ENCODE assay signal across 2 cellular contexts in the genomic region with DNA sequence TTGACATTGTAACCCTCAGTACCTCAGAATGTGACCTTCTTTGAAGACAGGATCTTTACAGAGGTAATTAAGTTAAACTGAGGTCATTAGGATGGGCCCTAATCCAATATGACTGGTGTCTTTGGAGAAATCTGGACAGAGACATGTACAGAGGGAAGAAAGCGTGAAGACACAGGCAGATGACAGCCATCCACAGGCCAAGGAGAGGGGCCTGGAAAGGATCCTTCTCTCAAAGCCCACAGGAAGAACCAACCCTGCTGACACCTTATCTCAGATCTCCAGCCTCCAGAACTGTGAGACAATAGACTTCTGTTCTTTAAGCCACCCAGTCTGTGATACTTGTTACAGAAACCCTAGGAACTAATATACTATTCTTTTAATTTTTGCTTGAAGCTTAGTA.
TF ChIP-seq lines count a peak whose summit lies in the region.

No MANE protein-coding gene starts in this region.

TF ChIP-seq in K562, 482 proteins besides CTCF, POLR2A, EP300 and RAD21 (continued from another document):
- TF ChIP-seq PRDM10 (IDR thresholded peaks at IDR 0.05; ENCODE audit: partially characterized antibody), result no peak
- TF ChIP-seq ZNF695 (CRISPR knock-in tag; IDR thresholded peaks at IDR 0.05), result no peak
TF ChIP-seq in K562: peak in this region for 2.

TF ChIP-seq in WTC11, 78 proteins besides CTCF, POLR2A, EP300 and RAD21 (continued from another document):
- no peak for TF ChIP-seq AR (CRISPR knock-in tag; IDR thresholded peaks at IDR 0.05)
- no peak for TF ChIP-seq JAZF1 (CRISPR knock-in tag; IDR thresholded peaks at IDR 0.05)
- TF ChIP-seq, protein P1, sequence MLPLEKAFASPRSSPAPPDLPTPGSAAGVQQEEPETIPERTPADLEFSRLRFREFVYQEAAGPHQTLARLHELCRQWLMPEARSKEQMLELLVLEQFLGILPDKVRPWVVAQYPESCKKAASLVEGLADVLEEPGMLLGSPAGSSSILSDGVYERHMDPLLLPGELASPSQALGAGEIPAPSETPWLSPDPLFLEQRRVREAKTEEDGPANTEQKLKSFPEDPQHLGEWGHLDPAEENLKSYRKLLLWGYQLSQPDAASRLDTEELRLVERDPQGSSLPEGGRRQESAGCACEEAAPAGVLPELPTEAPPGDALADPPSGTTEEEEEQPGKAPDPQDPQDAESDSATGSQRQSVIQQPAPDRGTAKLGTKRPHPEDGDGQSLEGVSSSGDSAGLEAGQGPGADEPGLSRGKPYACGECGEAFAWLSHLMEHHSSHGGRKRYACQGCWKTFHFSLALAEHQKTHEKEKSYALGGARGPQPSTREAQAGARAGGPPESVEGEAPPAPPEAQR (CRISPR knock-in tag; IDR thresholded peaks at IDR 0.05), result no peak
- no peak for TF ChIP-seq FOXP4 (CRISPR knock-in tag; IDR thresholded peaks at IDR 0.05)
- TF ChIP-seq, protein P2, sequence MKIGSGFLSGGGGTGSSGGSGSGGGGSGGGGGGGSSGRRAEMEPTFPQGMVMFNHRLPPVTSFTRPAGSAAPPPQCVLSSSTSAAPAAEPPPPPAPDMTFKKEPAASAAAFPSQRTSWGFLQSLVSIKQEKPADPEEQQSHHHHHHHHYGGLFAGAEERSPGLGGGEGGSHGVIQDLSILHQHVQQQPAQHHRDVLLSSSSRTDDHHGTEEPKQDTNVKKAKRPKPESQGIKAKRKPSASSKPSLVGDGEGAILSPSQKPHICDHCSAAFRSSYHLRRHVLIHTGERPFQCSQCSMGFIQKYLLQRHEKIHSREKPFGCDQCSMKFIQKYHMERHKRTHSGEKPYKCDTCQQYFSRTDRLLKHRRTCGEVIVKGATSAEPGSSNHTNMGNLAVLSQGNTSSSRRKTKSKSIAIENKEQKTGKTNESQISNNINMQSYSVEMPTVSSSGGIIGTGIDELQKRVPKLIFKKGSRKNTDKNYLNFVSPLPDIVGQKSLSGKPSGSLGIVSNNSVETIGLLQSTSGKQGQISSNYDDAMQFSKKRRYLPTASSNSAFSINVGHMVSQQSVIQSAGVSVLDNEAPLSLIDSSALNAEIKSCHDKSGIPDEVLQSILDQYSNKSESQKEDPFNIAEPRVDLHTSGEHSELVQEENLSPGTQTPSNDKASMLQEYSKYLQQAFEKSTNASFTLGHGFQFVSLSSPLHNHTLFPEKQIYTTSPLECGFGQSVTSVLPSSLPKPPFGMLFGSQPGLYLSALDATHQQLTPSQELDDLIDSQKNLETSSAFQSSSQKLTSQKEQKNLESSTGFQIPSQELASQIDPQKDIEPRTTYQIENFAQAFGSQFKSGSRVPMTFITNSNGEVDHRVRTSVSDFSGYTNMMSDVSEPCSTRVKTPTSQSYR (CRISPR knock-in tag; IDR thresholded peaks at IDR 0.05), result no peak
- no peak for TF ChIP-seq ZNF138 (CRISPR knock-in tag; conservative IDR thresholded peaks at IDR 0.05)
- no peak for TF ChIP-seq PREB (CRISPR knock-in tag; IDR thresholded peaks at IDR 0.05; ENCODE audit: borderline replicate concordance)
